In the genomic region with DNA sequence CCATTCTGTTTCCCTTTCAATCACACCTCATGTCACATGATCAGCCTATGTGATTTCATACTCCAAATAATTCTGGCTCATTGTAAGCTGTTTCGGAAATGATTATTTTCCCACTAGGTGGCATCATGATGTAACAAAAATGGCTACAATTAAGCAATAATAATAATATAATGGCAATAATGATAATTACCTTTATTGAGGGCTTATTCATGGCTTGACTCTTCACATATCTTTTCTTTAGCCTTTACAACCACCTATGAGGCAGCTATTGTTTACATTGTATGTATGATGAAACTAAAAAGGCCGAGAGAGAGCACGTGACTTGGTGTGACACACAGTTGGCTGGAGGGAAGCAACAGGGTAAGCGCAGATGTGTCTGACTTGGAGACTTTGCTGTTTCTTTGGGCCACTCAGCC, we compare ENCODE assay signal across 16 cellular contexts. TPM values are rescaled to one million over a fixed set of nuclear protein-coding genes. Genes with fewer than 3 reads are reported as not detected.
DNase-seq lines count a peak whose midpoint lies in the region; ATAC-seq and TF ChIP-seq lines count a peak whose summit lies in the region.
"Had no signal": no experiment of that assay in that cellular context is flagged by ENCODE, and none has a peak within 500 bp of the region (broad histone marks: within the 10 kb centered on the region; RNA-seq: fewer than 3 reads in every experiment).

No MANE protein-coding gene starts in this region.

- ATAC-seq in foreskin keratinocyte (no peak), HG03439 (IDR thresholded peaks at IDR 0.05; ENCODE audit: unreplicated experiment) (no peak), GM18858 (IDR thresholded peaks at IDR 0.05; ENCODE audit: unreplicated experiment) (no peak)
- ATAC-seq: effector memory CD8-positive, alpha-beta T cell had no signal

- peak; percentile 72 for TF ChIP-seq CTCF in foreskin keratinocyte (conservative IDR thresholded peaks at IDR 0.05)

- no peaks in the 10 kb centered on the region for H3K27me3 ChIP-seq in foreskin keratinocyte

- peaks cover 26% of the 10 kb centered on the region for H3K4me1 ChIP-seq in foreskin keratinocyte

- H3K27ac ChIP-seq in foreskin keratinocyte, result peak overlapping the region; percentile 30

- DNase-seq in NCI-H1105 treated with DMSO at 0.1 percent for 48 hours (lab: John Stamatoyannopoulos, UW) (peak; percentile 9), NCI-H1105 (lab: John Stamatoyannopoulos, UW) (no peak), LHCN-M2 (ENCODE audit: low read depth) (peak; percentile 15), SHP77 (lab: John Stamatoyannopoulos, UW) (peak; percentile 32 to 40), foreskin keratinocyte (peak; percentile 53 to 67), DMS79 treated with DMSO at 0.1 percent for 48 hours (lab: John Stamatoyannopoulos, UW) (no peak)
- DNase-seq: activated T-cell treated with anti-CD3 and anti-CD28 coated beads for 4 hours; amygdala; effector memory CD8-positive, alpha-beta T cell; GDM1; mesenchymal stem cell; stimulated activated CD4-positive, alpha-beta T cell treated with anti-CD3 and anti-CD28 coated beads, Interleukin-4, amount 100 ng/mL, for 24 hours had no signal

RNA-seq across cellular contexts. Expression of gene KPRP, which starts 12.5 kb away (rescaled TPM):
- 0.13 TPM in 1 of 2 replicates, not detected in the other for total RNA-seq in LHCN-M2 (2014; rRNA removed)
- polyA plus RNA-seq in LHCN-M2 (2012), result not detected
- total RNA-seq in foreskin keratinocyte, result 0.46 and 0.78 TPM in 2 replicates
- 0.43 and 0.67 TPM in 2 replicates for polyA plus RNA-seq in foreskin keratinocyte
- total RNA-seq: posterior vena cava, subcutaneous adipose tissue had no signal

RNA-seq across cellular contexts. Expression of gene LCE1F, which starts 29.6 kb away (rescaled TPM):
- not detected in 2 replicates for total RNA-seq in LHCN-M2 (2014; rRNA removed)
- not detected for polyA plus RNA-seq in LHCN-M2 (2012)
- total RNA-seq in foreskin keratinocyte, result 0.42 and 0.61 TPM in 2 replicates
- polyA plus RNA-seq in foreskin keratinocyte, result 0.81 and 1.3 TPM in 2 replicates
- total RNA-seq: posterior vena cava, subcutaneous adipose tissue had no signal

RNA-seq across cellular contexts. Expression of gene LCE4A, which starts 37.3 kb away (rescaled TPM):
- total RNA-seq in LHCN-M2 (2014; rRNA removed), result not detected in 2 replicates
- polyA plus RNA-seq in LHCN-M2 (2012), result not detected
- total RNA-seq in foreskin keratinocyte, result not detected in 2 replicates
- polyA plus RNA-seq in foreskin keratinocyte, result not detected in 2 replicates
- total RNA-seq: posterior vena cava, subcutaneous adipose tissue had no signal

RNA-seq across cellular contexts. Expression of gene LCE1E, which starts 40.8 kb away (rescaled TPM):
- total RNA-seq in LHCN-M2 (2014; rRNA removed) (not detected in 2 replicates), foreskin keratinocyte (0.28 and 0.51 TPM in 2 replicates)
- not detected for polyA plus RNA-seq in LHCN-M2 (2012)
- polyA plus RNA-seq in foreskin keratinocyte, result 0.59 and 1.1 TPM in 2 replicates
- total RNA-seq: posterior vena cava, subcutaneous adipose tissue had no signal

RNA-seq across cellular contexts. Expression of gene LCE2A, which starts 47.2 kb away (rescaled TPM):
- not detected in 2 replicates for total RNA-seq in LHCN-M2 (2014; rRNA removed)
- not detected for polyA plus RNA-seq in LHCN-M2 (2012)
- 0.18 and 0.71 TPM in 2 replicates for total RNA-seq in foreskin keratinocyte
- 0.20 and 0.62 TPM in 2 replicates for polyA plus RNA-seq in foreskin keratinocyte
- total RNA-seq: posterior vena cava, subcutaneous adipose tissue had no signal

Comparison
In these comparisons a context has a peak if more than half of its experiments do, and no peak if none do; other contexts are left out.
1. DNase-seq: peak in NCI-H1105 treated with DMSO at 0.1 percent for 48 hours (single experiment), LHCN-M2 (single experiment), SHP77 (2 of 2) and foreskin keratinocyte (2 of 2); none in NCI-H1105 (single experiment) and DMS79 treated with DMSO at 0.1 percent for 48 hours (single experiment).